Comparison of ENCODE assay signal across 9 cellular contexts in genomic region chr9:134381671-134382505, GRCh38. TPM values are rescaled to one million over a fixed set of nuclear protein-coding genes. Genes with fewer than 3 reads are reported as not detected.
DNase-seq lines count a peak whose midpoint lies in the region; ATAC-seq, FAIRE-seq and TF ChIP-seq lines count a peak whose summit lies in the region.
"Had no signal": no experiment of that assay in that cellular context is flagged by ENCODE, and none has a peak within 500 bp of the region (broad histone marks: within the 10 kb centered on the region; RNA-seq: fewer than 3 reads in every experiment).

No MANE protein-coding gene starts in this region.

- H3F3A ChIP-seq in OCI-LY1 (ENCODE audit: insufficient read depth, low read length) = no peaks in the 10 kb centered on the region

- H3K36me3 ChIP-seq in OCI-LY1 (ENCODE audit: insufficient read depth, low read length) (no peaks in the 10 kb centered on the region), GM12878 (ENCODE audit: control insufficient read depth in 2 of 2, insufficient read depth in 2 of 2, low read length in 1 of 2) (no peaks in the 10 kb centered on the region), mucosa of stomach (ENCODE audit: control insufficient read depth, insufficient read depth, low read length) (no peaks in the 10 kb centered on the region), testis (ENCODE audit: low read depth, missing control alignments) (no peaks in the 10 kb centered on the region)

- FAIRE-seq in GM12878 (lab: Jason Lieb, UNC) = no peak

- H3K4me2 ChIP-seq in OCI-LY1 (ENCODE audit: low read length) (no peak overlapping the region), GM12878 (ENCODE audit: control insufficient read depth, insufficient read depth) (no peak overlapping the region)

- peak; percentile 42 for TF ChIP-seq RAD21 in GM12878 (IDR thresholded peaks at IDR 0.05; ENCODE audit: insufficient read depth, low read depth, low read length)

- no peaks in the 10 kb centered on the region for H3K9me3 ChIP-seq in OCI-LY1 (ENCODE audit: low read length)
- H3K9me3 ChIP-seq in GM12878 (replicated peaks; ENCODE audit: control insufficient read depth, insufficient read depth, low read length) = no peaks in the 10 kb centered on the region
- H3K9me3 ChIP-seq in mucosa of stomach (ENCODE audit: control insufficient read depth, low read length) = no peaks in the 10 kb centered on the region
- no peaks in the 10 kb centered on the region for H3K9me3 ChIP-seq in testis

- POLR2A ChIA-PET in GM12878 (lab: Charles Lee) = no interaction called here

- in situ Hi-C loops in GM12878 (cut with MboI) = no loop called here

- BruUV-seq in GM12878 (replicated peaks; lab: Mats Ljungman, UMichigan) = no TSS peak

- RAD21 ChIA-PET in GM12878 (lab: Charles Lee; ENCODE audit: unreplicated experiment) = interaction anchor here (0.7 to 1.0 kb wide), 2 partner anchors 10 to 25 kb away, joined by 3 to 4 read pairs; no protein-coding TSS in a partner anchor

- no peak overlapping the region for H3K4me3 ChIP-seq in OCI-LY1 (ENCODE audit: low read depth, low read length, poor library complexity, severe bottlenecking)
- H3K4me3 ChIP-seq in GM12878 = no peak overlapping the region
- no peak overlapping the region for H3K4me3 ChIP-seq in mucosa of stomach (ENCODE audit: low read length)
- H3K4me3 ChIP-seq in testis = no peak overlapping the region

- WGBS in GM12878 (ENCODE audit: insufficient coverage, insufficient replicate concordance, low lambda C conversion rate, missing lambda C conversion rate) = 33% methylated on average over 19 of the region's 21 CpGs
- WGBS in testis, 2 donors = 71 to 76% methylated on average over 15 to 21 of the region's 21 CpGs

- no peaks in the 10 kb centered on the region for H3K4me1 ChIP-seq in OCI-LY1 (ENCODE audit: insufficient read depth, low read length, severe bottlenecking)
- H3K4me1 ChIP-seq in GM12878 (ENCODE audit: control insufficient read depth, insufficient read depth, low read length) = peaks cover 9% of the 10 kb centered on the region; the same call in 1 of the 2 replicates
- peaks cover 89% of the 10 kb centered on the region for H3K4me1 ChIP-seq in mucosa of stomach (ENCODE audit: control insufficient read depth, insufficient read depth, low read length)
- H3K4me1 ChIP-seq in testis = peaks cover 69% of the 10 kb centered on the region

- intact Hi-C loops in GM12878 (cut with micrococcal nuclease; ENCODE audit: unreplicated experiment) = no loop called here
- intact Hi-C loops in testis (cut with DNase I; ENCODE audit: low total_unique reads) = no loop called here

- DNase-seq in Daoy (ENCODE audit: low read depth) (peak; percentile 63), GM12878 (ENCODE audit: low read depth, low spot score) (no peak), testis (no peak), RPMI8226 (no peak)

- H4K20me1 ChIP-seq in OCI-LY1 (ENCODE audit: insufficient read depth, low read length) = no peaks in the 10 kb centered on the region
- H4K20me1 ChIP-seq in GM12878 (ENCODE audit: control insufficient read depth, insufficient read depth) = no peaks in the 10 kb centered on the region

- CTCF ChIA-PET in GM12878 (lab: Yijun Ruan, JAX) = interaction anchor here (1.6 kb wide), 1 partner anchor 10 kb away, joined by 5 read pairs; no protein-coding TSS in a partner anchor

- ATAC-seq in GM12878 (peak; percentile 66), GM21786 (IDR thresholded peaks at IDR 0.05; ENCODE audit: unreplicated experiment) (no peak), HG03097 (IDR thresholded peaks at IDR 0.05; ENCODE audit: low FRiP score, unreplicated experiment) (no peak)

- no peaks in the 10 kb centered on the region for H3K9me2 ChIP-seq in OCI-LY1 (ENCODE audit: low read depth, low read length)

- TF ChIP-seq CTCF in OCI-LY1 (IDR thresholded peaks at IDR 0.05; ENCODE audit: low read length) (peak; percentile 22; the same call in 1 of the 2 replicates), GM12878 (IDR thresholded peaks at IDR 0.05 in 2 of 3, conservative IDR thresholded peaks at IDR 0.05 in 1 of 3; ENCODE audit: control insufficient read depth in 2 of 3, extremely low read depth in 1 of 3, insufficient read depth in 1 of 3, low read depth in 3 of 3, low read length in 3 of 3) (peak; percentile 9 to 59 (median 47); a peak in 5 of 6 replicates), testis (IDR thresholded peaks at IDR 0.05) (peak in 1 of 3 experiments; percentile 5)

- H3K27me3 ChIP-seq in OCI-LY1 (ENCODE audit: insufficient read depth, low read length) = peaks cover 8% of the 10 kb centered on the region; the same call in 1 of the 2 replicates
- H3K27me3 ChIP-seq in GM12878 (replicated peaks in 1 of 2; ENCODE audit: control insufficient read depth in 2 of 2, insufficient read depth in 2 of 2, low read length in 1 of 2) = no peaks in the 10 kb centered on the region
- H3K27me3 ChIP-seq in mucosa of stomach (ENCODE audit: control insufficient read depth, insufficient read depth, low read length) = no peaks in the 10 kb centered on the region
- no peaks in the 10 kb centered on the region for H3K27me3 ChIP-seq in testis

- SMC1A ChIA-PET in GM12878 (lab: Charles Lee; ENCODE audit: uncharacterized antibody, unreplicated experiment) = interaction anchor here (1.4 kb wide), 1 partner anchor 10 kb away, joined by 3 read pairs; no protein-coding TSS in a partner anchor

- TF ChIP-seq POLR2A in GM12878 (IDR thresholded peaks at IDR 0.05; ENCODE audit: low read depth, low read length) = no peak
- no peak for TF ChIP-seq POLR2A in testis (IDR thresholded peaks at IDR 0.05)

- H3K9ac ChIP-seq in OCI-LY1 (ENCODE audit: low read length) (no peak overlapping the region), GM12878 (ENCODE audit: control insufficient read depth, insufficient read depth, low read length) (no peak overlapping the region), mucosa of stomach (ENCODE audit: low read length) (peak overlapping the region; percentile 25)

- no peaks in the 10 kb centered on the region for H3K79me2 ChIP-seq in OCI-LY1 (ENCODE audit: insufficient read depth, low read length)
- no peaks in the 10 kb centered on the region for H3K79me2 ChIP-seq in GM12878 (ENCODE audit: control insufficient read depth, insufficient read depth, low read length)

- no peak for TF ChIP-seq EP300 in GM12878 (IDR thresholded peaks at IDR 0.05; ENCODE audit: borderline replicate concordance in 1 of 2, control insufficient read depth in 1 of 2, low read depth in 2 of 2, low read length in 2 of 2)

- H2AFZ ChIP-seq in OCI-LY1 (ENCODE audit: low read length) (no peak overlapping the region), GM12878 (ENCODE audit: control insufficient read depth, low read depth, low read length) (no peak overlapping the region)

- no peak overlapping the region for H3K27ac ChIP-seq in OCI-LY1 (ENCODE audit: low read depth, low read length, poor library complexity, severe bottlenecking)
- H3K27ac ChIP-seq in GM12878 (ENCODE audit: control insufficient read depth, insufficient read depth) = no peak overlapping the region
- H3K27ac ChIP-seq in testis = no peak overlapping the region
- H3K27ac ChIP-seq: epithelial cell of prostate had no signal

TF ChIP-seq in GM12878, 131 proteins besides CTCF, POLR2A, EP300 and RAD21:
- no peak for TF ChIP-seq TCF3 (IDR thresholded peaks at IDR 0.05; ENCODE audit: borderline replicate concordance, insufficient read depth, low read depth, low read length)
- no peak for TF ChIP-seq ZNF274 (IDR thresholded peaks at IDR 0.05; ENCODE audit: insufficient read depth, insufficient read length)
- no peak for TF ChIP-seq MYC (IDR thresholded peaks at IDR 0.05; ENCODE audit: insufficient read depth, insufficient read length, insufficient replicate concordance, low read length, severe bottlenecking)
- no peak for TF ChIP-seq CHD1 (IDR thresholded peaks at IDR 0.05; ENCODE audit: low read depth, low read length)
- TF ChIP-seq IRF3 (IDR thresholded peaks at IDR 0.05) = no peak
- TF ChIP-seq RUNX3 (IDR thresholded peaks at IDR 0.05; ENCODE audit: low read length) = peak; percentile 58; the same call in 1 of the 2 replicates
- TF ChIP-seq CREB1 (IDR thresholded peaks at IDR 0.05; ENCODE audit: low read depth) = no peak
- TF ChIP-seq ZSCAN29 (IDR thresholded peaks at IDR 0.05) = no peak

RNA-seq across cellular contexts. Expression of gene RXRA, which starts 55.6 kb away (rescaled TPM):
- total RNA-seq in Daoy (2014; rRNA removed; shearing (Covaris generic)) = 14.1 and 14.9 TPM in 2 replicates
- 23.7 and 25.5 TPM in 2 replicates for total RNA-seq in GM12878 (2013; cell fraction: nucleolus; rRNA removed)
- total RNA-seq in GM12878 (2014; rRNA removed) (12.3 and 14.3 TPM in 2 replicates), GM12878 (2014; rRNA removed; fragmentation: Illumina TruSeq; extraction: Trizol) (2.9 and 3.4 TPM in 2 replicates), GM12878 (2021) (32.1 and 36.8 TPM in 2 replicates), testis (10 to 100 TPM; 47.3 to 61.0 TPM)
- polyA plus RNA-seq in GM12878 (2011; ENCODE audit: low read depth) = 7.1 TPM
- polyA plus RNA-seq in GM12878 (2011; rRNA removed) (3.7 and 8.0 TPM in 2 replicates), GM12878 (2014; fragmentation: Illumina TruSeq; extraction: Trizol) (1.1 and 4.2 TPM in 2 replicates), GM12878 (2014; fragmentation: Nextera tagmentation; extraction: Ambion mirVana) (1 to 10 TPM in 1 of 2 experiments, under 1 TPM in 1; 0.89 to 2.9 TPM), GM12878 (2014; rRNA removed) (18.5 TPM in 2 replicates), GM12878 (2016; fragmentation: Nextera tagmentation; extraction: Ambion mirVana) (10 to 100 TPM; 24.1 to 28.3 TPM), testis (ENCODE audit: insufficient read depth, low read depth, low replicate concordance) (31.3 TPM)
- polyA plus RNA-seq in GM12878 (2011; cell fraction: cytosol; rRNA removed) = 17.2 and 20.7 TPM in 2 replicates
- polyA plus RNA-seq in GM12878 (2011; cell fraction: nucleus; rRNA removed) = 28.6 and 32.8 TPM in 2 replicates
- polyA plus RNA-seq in GM12878 (2012) = 19.3 and 28.5 TPM in 2 replicates
- polyA minus RNA-seq in GM12878 (2011; rRNA and poly(A)+ RNA removed) = 7.2 and 23.3 TPM in 2 replicates
- 12.4 and 14.7 TPM in 2 replicates for polyA minus RNA-seq in GM12878 (2011; cell fraction: cytosol; rRNA and poly(A)+ RNA removed)
- 11.0 and 14.4 TPM in 2 replicates for polyA minus RNA-seq in GM12878 (2011; cell fraction: nucleus; rRNA and poly(A)+ RNA removed)
